ENCODE assay signal across 38 cellular contexts in genomic region chr13:65932013-65932412, GRCh38.
"Had no signal": no experiment of that assay in that cellular context is flagged by ENCODE, and none has a peak within 500 bp of the region (broad histone marks: within the 10 kb centered on the region; RNA-seq: fewer than 3 reads in every experiment).

No MANE protein-coding gene starts in this region.

- H3K27me3 ChIP-seq: adrenal gland, ascending aorta, body of pancreas, brain microvascular endothelial cell, breast epithelium, cardiac muscle cell had no signal

- H3K4me3 Mint-ChIP-seq: activated naive CD4-positive, alpha-beta T cell treated with anti-CD3 and anti-CD28 coated beads for 36 hours; activated naive CD4-positive, alpha-beta T cell treated with anti-CD3 and anti-CD28 coated beads, Interleukin-2, amount 10 ng/mL, durations not matched to agents 7 days and 5 days; activated naive CD4-positive, alpha-beta T cell treated with anti-CD3 and anti-CD28 coated beads, Interleukin-2, amount 50 U/mL, for 24 hours; activated naive CD8-positive, alpha-beta T cell; activated naive CD8-positive, alpha-beta T cell treated with anti-CD3 and anti-CD28 coated beads for 36 hours; activated naive CD8-positive, alpha-beta T cell treated with anti-CD3 and anti-CD28 coated beads, Interleukin-2, amount 10 ng/mL, durations not matched to agents 7 days and 5 days; activated naive CD8-positive, alpha-beta T cell treated with anti-CD3 and anti-CD28 coated beads, Interleukin-2, amount 50 U/mL, for 24 hours; activated T-cell treated with anti-CD3 and anti-CD28 coated beads, Interleukin-2, amount 50 U/mL, for 24 hours; activated T-cell treated with anti-CD3 and anti-CD28 coated beads, Interleukin-2, amount 50 U/mL, for 4 hours; activated T-cell treated with anti-CD3 and anti-CD28 coated beads, Interleukin-2, amount 50 U/mL, for 72 hours; activated T-helper 1 cell treated with anti-CD3 and anti-CD28 coated beads, Interleukin-12 subunit alpha, Interleukin-12 subunit beta, Interleukin-2, Interleukin-4 antibody, amounts not matched to agents 30 ng/mL and 10 ng/mL and 1 ng/mL, durations not matched to agents 14 hours and 24 hours and 36 hours; activated T-helper 17 cell treated with anti-CD3 and anti-CD28 coated beads, Interleukin-2, amount 50 U/mL, for 72 hours; brain; central memory CD8-positive, alpha-beta T cell had no signal

- ATAC-seq: activated naive CD4-positive, alpha-beta T cell treated with anti-CD3 and anti-CD28 coated beads, Interleukin-2, amount 50 U/mL, for 72 hours; activated naive CD8-positive, alpha-beta T cell treated with anti-CD3 and anti-CD28 coated beads, Interleukin-2, amount 50 U/mL, for 24 hours; activated T-cell treated with anti-CD3 and anti-CD28 coated beads, Interleukin-2, amount 50 U/mL, for 4 hours; activated T-cell treated with anti-CD3 and anti-CD28 coated beads, Interleukin-2, amount 50 U/mL, for 72 hours; activated T-helper 17 cell treated with anti-CD3 and anti-CD28 coated beads, Interleukin-2, amount 50 U/mL, for 72 hours; body of pancreas had no signal

- DNase-seq: activated effector memory CD4-positive, alpha-beta T cell treated with Interleukin-2 at 50 U/mL for 16 hours; activated gamma-delta T cell; activated gamma-delta T cell treated with Interleukin-2 at 50 U/mL for 16 hours; activated naive CD4-positive, alpha-beta T cell; activated naive CD4-positive, alpha-beta T cell treated with anti-CD3 and anti-CD28 coated beads for 36 hours; activated naive CD4-positive, alpha-beta T cell treated with anti-CD3 and anti-CD28 coated beads, Interleukin-2, amount 10 ng/mL, durations not matched to agents 7 days and 5 days; activated naive CD4-positive, alpha-beta T cell treated with anti-CD3 and anti-CD28 coated beads, Interleukin-2, amount 50 U/mL, for 16 hours; activated naive CD4-positive, alpha-beta T cell treated with Interleukin-2 at 50 U/mL for 16 hours; activated naive CD8-positive, alpha-beta T cell treated with anti-CD3 and anti-CD28 coated beads for 36 hours; activated naive CD8-positive, alpha-beta T cell treated with anti-CD3 and anti-CD28 coated beads, Interleukin-2, amount 10 ng/mL, durations not matched to agents 7 days and 5 days; activated naive CD8-positive, alpha-beta T cell treated with anti-CD3 and anti-CD28 coated beads, Interleukin-2, amount 50 U/mL, for 24 hours; activated T-cell treated with anti-CD3 and anti-CD28 coated beads for 4 hours; activated T-cell treated with anti-CD3 and anti-CD28 coated beads, Interleukin-2, amount 50 U/mL, for 1 hour; activated T-cell treated with anti-CD3 and anti-CD28 coated beads, Interleukin-2, amount 50 U/mL, for 24 hours; activated T-cell treated with anti-CD3 and anti-CD28 coated beads, Interleukin-2, amount 50 U/mL, for 4 hours; activated T-cell treated with anti-CD3 and anti-CD28 coated beads, Interleukin-2, amount 50 U/mL, for 48 hours; activated T-cell treated with anti-CD3 and anti-CD28 coated beads, Interleukin-2, amount 50 U/mL, for 72 hours; adrenal gland; amniotic stem cell; amygdala; anterior cingulate cortex; aorta; body of pancreas; brain microvascular endothelial cell; caudate nucleus; central memory CD4-positive, alpha-beta T cell; cerebellar nuclear complex had no signal

- H3K27ac ChIP-seq: adrenal gland, ascending aorta, body of pancreas, brain microvascular endothelial cell, breast epithelium, cardiac muscle cell had no signal

- H3K4me1 Mint-ChIP-seq: activated naive CD4-positive, alpha-beta T cell treated with anti-CD3 and anti-CD28 coated beads, Interleukin-2, amount 10 ng/mL, durations not matched to agents 7 days and 5 days; activated naive CD4-positive, alpha-beta T cell treated with anti-CD3 and anti-CD28 coated beads, Interleukin-2, amount 50 U/mL, for 24 hours; activated naive CD8-positive, alpha-beta T cell treated with anti-CD3 and anti-CD28 coated beads for 36 hours; activated naive CD8-positive, alpha-beta T cell treated with anti-CD3 and anti-CD28 coated beads, Interleukin-2, amount 10 ng/mL, durations not matched to agents 7 days and 5 days; activated naive CD8-positive, alpha-beta T cell treated with anti-CD3 and anti-CD28 coated beads, Interleukin-2, amount 50 U/mL, for 24 hours; activated T-helper 17 cell treated with anti-CD3 and anti-CD28 coated beads, Interleukin-2, amount 50 U/mL, for 72 hours; central memory CD8-positive, alpha-beta T cell had no signal

- H3K4me1 ChIP-seq: adrenal gland, ascending aorta, breast epithelium had no signal

- H3K9me3 ChIP-seq: adrenal gland, ascending aorta, body of pancreas, breast epithelium had no signal

- H3K36me3 ChIP-seq: adrenal gland, ascending aorta, brain microvascular endothelial cell, breast epithelium, cardiac muscle cell had no signal

- H3K27me3 Mint-ChIP-seq: activated naive CD4-positive, alpha-beta T cell treated with anti-CD3 and anti-CD28 coated beads, Interleukin-2, amount 10 ng/mL, durations not matched to agents 7 days and 5 days; activated naive CD4-positive, alpha-beta T cell treated with anti-CD3 and anti-CD28 coated beads, Interleukin-2, amount 50 U/mL, for 24 hours; activated naive CD8-positive, alpha-beta T cell; activated naive CD8-positive, alpha-beta T cell treated with anti-CD3 and anti-CD28 coated beads for 36 hours; activated naive CD8-positive, alpha-beta T cell treated with anti-CD3 and anti-CD28 coated beads, Interleukin-2, amount 10 ng/mL, durations not matched to agents 7 days and 5 days; activated naive CD8-positive, alpha-beta T cell treated with anti-CD3 and anti-CD28 coated beads, Interleukin-2, amount 50 U/mL, for 24 hours; activated T-cell treated with anti-CD3 and anti-CD28 coated beads, Interleukin-2, amount 50 U/mL, for 24 hours; activated T-helper 17 cell treated with anti-CD3 and anti-CD28 coated beads, Interleukin-2, amount 50 U/mL, for 72 hours; brain; central memory CD8-positive, alpha-beta T cell had no signal

- H3K4me3 ChIP-seq: adrenal gland, ascending aorta, body of pancreas, breast epithelium, cardiac muscle cell had no signal

- H3K36me3 Mint-ChIP-seq: activated naive CD4-positive, alpha-beta T cell treated with anti-CD3 and anti-CD28 coated beads, Interleukin-2, amount 10 ng/mL, durations not matched to agents 7 days and 5 days; activated naive CD4-positive, alpha-beta T cell treated with anti-CD3 and anti-CD28 coated beads, Interleukin-2, amount 50 U/mL, for 24 hours; activated naive CD4-positive, alpha-beta T cell treated with anti-CD3 and anti-CD28 coated beads, Interleukin-2, amount 50 U/mL, for 72 hours; activated naive CD8-positive, alpha-beta T cell; activated naive CD8-positive, alpha-beta T cell treated with anti-CD3 and anti-CD28 coated beads for 36 hours; activated naive CD8-positive, alpha-beta T cell treated with anti-CD3 and anti-CD28 coated beads, Interleukin-2, amount 10 ng/mL, durations not matched to agents 7 days and 5 days; brain had no signal

- H3K9me3 Mint-ChIP-seq: activated naive CD4-positive, alpha-beta T cell treated with anti-CD3 and anti-CD28 coated beads for 36 hours; activated naive CD4-positive, alpha-beta T cell treated with anti-CD3 and anti-CD28 coated beads, Interleukin-2, amount 10 ng/mL, durations not matched to agents 7 days and 5 days; activated naive CD4-positive, alpha-beta T cell treated with anti-CD3 and anti-CD28 coated beads, Interleukin-2, amount 50 U/mL, for 24 hours; activated naive CD8-positive, alpha-beta T cell treated with anti-CD3 and anti-CD28 coated beads for 36 hours; activated naive CD8-positive, alpha-beta T cell treated with anti-CD3 and anti-CD28 coated beads, Interleukin-2, amount 50 U/mL, for 24 hours; activated T-helper 1 cell treated with anti-CD3 and anti-CD28 coated beads, Interleukin-12 subunit alpha, Interleukin-12 subunit beta, Interleukin-2, Interleukin-4 antibody, amounts not matched to agents 30 ng/mL and 10 ng/mL and 1 ng/mL, durations not matched to agents 14 hours and 24 hours and 36 hours; brain had no signal

- H3K27ac Mint-ChIP-seq: activated naive CD4-positive, alpha-beta T cell treated with anti-CD3 and anti-CD28 coated beads for 36 hours; activated naive CD4-positive, alpha-beta T cell treated with anti-CD3 and anti-CD28 coated beads, Interleukin-2, amount 10 ng/mL, durations not matched to agents 7 days and 5 days; activated naive CD4-positive, alpha-beta T cell treated with anti-CD3 and anti-CD28 coated beads, Interleukin-2, amount 50 U/mL, for 24 hours; activated naive CD4-positive, alpha-beta T cell treated with anti-CD3 and anti-CD28 coated beads, Interleukin-2, amount 50 U/mL, for 72 hours; activated naive CD8-positive, alpha-beta T cell; activated naive CD8-positive, alpha-beta T cell treated with anti-CD3 and anti-CD28 coated beads for 36 hours; activated naive CD8-positive, alpha-beta T cell treated with anti-CD3 and anti-CD28 coated beads, Interleukin-2, amount 10 ng/mL, durations not matched to agents 7 days and 5 days; activated naive CD8-positive, alpha-beta T cell treated with anti-CD3 and anti-CD28 coated beads, Interleukin-2, amount 50 U/mL, for 24 hours; activated T-cell treated with anti-CD3 and anti-CD28 coated beads, Interleukin-2, amount 50 U/mL, for 24 hours; activated T-cell treated with anti-CD3 and anti-CD28 coated beads, Interleukin-2, amount 50 U/mL, for 72 hours; activated T-helper 1 cell treated with anti-CD3 and anti-CD28 coated beads, Interleukin-12 subunit alpha, Interleukin-12 subunit beta, Interleukin-2, Interleukin-4 antibody, amounts not matched to agents 30 ng/mL and 10 ng/mL and 1 ng/mL, durations not matched to agents 14 hours and 24 hours and 36 hours; activated T-helper 17 cell treated with anti-CD3 and anti-CD28 coated beads, Interleukin-2, amount 50 U/mL, for 72 hours; activated T-helper 2 cell treated with anti-CD3 and anti-CD28 coated beads, Interferon-gamma antibody, Interleukin-2, Interleukin-4, amounts not matched to agents 10 μg/mL and 5 μg/mL and 100 μg/mL, durations not matched to agents 14 hours and 24 hours and 36 hours; brain had no signal
